ENCODE assay signal across 8 cellular contexts in the genomic region with DNA sequence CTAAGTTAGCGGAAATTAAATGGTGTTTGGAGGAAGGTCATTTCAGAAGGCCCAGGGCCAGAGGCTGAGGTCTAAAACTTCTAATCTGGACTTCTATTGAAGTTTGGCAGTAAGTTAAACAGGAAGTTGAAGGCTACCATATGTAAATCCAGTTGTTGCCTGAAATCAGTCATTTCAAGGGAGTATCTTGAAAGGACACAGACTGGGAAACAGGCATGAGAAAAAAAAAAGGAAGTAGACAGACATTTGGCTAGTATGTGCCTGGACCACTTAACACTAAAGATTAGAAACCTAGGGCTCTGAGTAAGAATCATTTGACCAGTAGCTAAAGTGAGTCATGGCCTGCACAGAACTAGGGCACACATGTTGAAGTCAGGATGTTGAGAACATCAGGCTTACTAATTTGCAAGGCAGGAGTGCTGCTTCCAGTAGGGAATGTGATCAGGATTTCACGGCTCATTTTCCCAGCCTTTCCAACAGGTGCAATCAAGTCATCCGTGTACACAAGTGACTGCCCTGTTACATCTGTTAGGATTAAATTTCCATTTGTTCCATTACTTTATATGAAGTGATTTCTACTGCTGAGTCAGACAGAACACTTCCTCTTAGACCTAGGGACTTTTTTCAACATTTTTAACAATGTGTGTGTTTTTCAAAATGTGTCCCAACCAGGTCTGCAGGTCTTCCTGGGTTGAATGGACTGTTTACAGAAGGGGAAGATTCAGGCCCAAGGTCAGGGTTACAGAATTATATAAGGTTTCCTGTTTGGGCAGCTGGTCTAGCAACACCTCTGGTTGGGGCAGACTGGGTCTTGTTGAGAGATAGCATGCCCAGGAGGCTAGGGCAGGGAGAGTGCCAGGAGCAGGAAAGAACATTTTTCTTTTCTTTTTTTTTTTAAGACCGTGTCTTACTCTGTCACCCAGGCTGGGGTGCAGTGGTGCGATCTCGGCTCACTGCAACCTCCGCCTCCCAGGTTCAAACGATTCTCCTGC.
DNase-seq lines count a peak whose midpoint lies in the region; ATAC-seq lines count a peak whose summit lies in the region.

No MANE protein-coding gene starts in this region.

- peak overlapping the region; percentile 61 for H2AFZ ChIP-seq in neuron (ENCODE audit: low read depth, low read length)

- no peaks in the 10 kb centered on the region for H3K36me3 ChIP-seq in neuron (ENCODE audit: insufficient read depth, low read length)

- DNase-seq in AML-193 (lab: John Stamatoyannopoulos, UW) (peak; percentile 76 to 78), NCI-H510A (lab: John Stamatoyannopoulos, UW) (peak; percentile 53), fibroblast of the conjunctiva (ENCODE audit: low read depth) (peak; percentile 77), D341Med (ENCODE audit: low spot score) (no peak)
- DNase-seq in activated CD8-positive, alpha-beta memory T cell treated with anti-CD3 and anti-CD28 coated beads, Interleukin-2, amount 50 U/mL, for 4 hours, result peak; percentile 25

- peak; percentile 40 for ATAC-seq in GM18861 (IDR thresholded peaks at IDR 0.05; ENCODE audit: unreplicated experiment)
- ATAC-seq in HG03135 (IDR thresholded peaks at IDR 0.05; ENCODE audit: unreplicated experiment), result peak; percentile 45

- H3K4me1 ChIP-seq in neuron (ENCODE audit: insufficient read depth, low read length), result peaks cover 34% of the 10 kb centered on the region

- no peaks in the 10 kb centered on the region for H3K9me3 ChIP-seq in neuron (ENCODE audit: low read length)

- peak overlapping the region; percentile 65 for H3K4me3 ChIP-seq in neuron (ENCODE audit: low read length)

- no peaks in the 10 kb centered on the region for H3K27me3 ChIP-seq in neuron (ENCODE audit: insufficient read depth, low read length)
